23 cellular contexts compared by ENCODE assay signal in genomic region chr17:80924111-80924806, GRCh38.
"Had no signal": no experiment of that assay in that cellular context is flagged by ENCODE, and none has a peak within 500 bp of the region (broad histone marks: within the 10 kb centered on the region; RNA-seq: fewer than 3 reads in every experiment).

No MANE protein-coding gene starts in this region.

- H3K4me1 Mint-ChIP-seq: activated naive CD8-positive, alpha-beta T cell treated with anti-CD3 and anti-CD28 coated beads, Interleukin-2, amount 50 U/mL, for 24 hours; natural killer cell; T-cell had no signal

- H3K36me3 Mint-ChIP-seq: natural killer cell had no signal

- H3K4me1 ChIP-seq: foreskin keratinocyte, parathyroid adenoma, right lobe of liver had no signal

- H3K27ac ChIP-seq: foreskin keratinocyte, parathyroid adenoma, right lobe of liver, thoracic aorta, upper lobe of left lung, WERI-Rb-1 had no signal

- H3K4me3 Mint-ChIP-seq: activated naive CD8-positive, alpha-beta T cell treated with anti-CD3 and anti-CD28 coated beads, Interleukin-2, amount 50 U/mL, for 24 hours; activated T-cell treated with anti-CD3 and anti-CD28 coated beads, Interleukin-2, amount 50 U/mL, for 72 hours; brain; natural killer cell; T-cell had no signal

- H3K9me3 ChIP-seq: right lobe of liver, thoracic aorta, upper lobe of left lung had no signal

- H3K9me3 Mint-ChIP-seq: activated naive CD8-positive, alpha-beta T cell treated with anti-CD3 and anti-CD28 coated beads, Interleukin-2, amount 50 U/mL, for 24 hours; activated T-cell treated with anti-CD3 and anti-CD28 coated beads, Interleukin-2, amount 50 U/mL, for 72 hours; brain; natural killer cell; T-cell had no signal

- FAIRE-seq: keratinocyte, TTC549 had no signal

- H3K27me3 ChIP-seq: foreskin keratinocyte, right lobe of liver, upper lobe of left lung had no signal

- H3K36me3 ChIP-seq: thoracic aorta had no signal

- H3K27ac Mint-ChIP-seq: activated naive CD8-positive, alpha-beta T cell treated with anti-CD3 and anti-CD28 coated beads, Interleukin-2, amount 50 U/mL, for 24 hours; activated T-cell treated with anti-CD3 and anti-CD28 coated beads, Interleukin-2, amount 50 U/mL, for 72 hours; brain; natural killer cell; T-cell had no signal

- H3K27me3 Mint-ChIP-seq: activated naive CD8-positive, alpha-beta T cell treated with anti-CD3 and anti-CD28 coated beads, Interleukin-2, amount 50 U/mL, for 24 hours; brain; T-cell had no signal

- H3K9ac ChIP-seq: parathyroid adenoma had no signal

- DNase-seq: activated CD4-positive, CD25-positive, alpha-beta regulatory T cell treated with anti-CD3 and anti-CD28 coated beads, Interleukin-2, amount 50 U/mL, for 72 hours; activated effector memory CD4-positive, alpha-beta T cell treated with anti-CD3 and anti-CD28 coated beads, Interleukin-2, amount 50 U/mL, for 16 hours; activated naive CD4-positive, alpha-beta T cell treated with anti-CD3 and anti-CD28 coated beads, Interleukin-2, amount 50 U/mL, for 16 hours; activated naive CD8-positive, alpha-beta T cell treated with anti-CD3 and anti-CD28 coated beads, Interleukin-2, amount 50 U/mL, for 24 hours; activated T-cell treated with anti-CD3 and anti-CD28 coated beads, Interleukin-2, amount 50 U/mL, for 72 hours; anterior cingulate cortex; dermis blood vessel endothelial cell; effector CD8-positive, alpha-beta T cell; foreskin keratinocyte; natural killer cell; stimulated activated CD4-positive, alpha-beta T cell treated with anti-CD3 and anti-CD28 coated beads, Interleukin-2, amount 100 ng/mL, for 48 hours; stimulated activated CD8-positive, alpha-beta memory T cell treated with anti-CD3 and anti-CD28 coated beads, Interleukin-4, amount 100 ng/mL, for 48 hours; stimulated activated naive CD4-positive, alpha-beta T cell treated with Interleukin-2 at 50 U/mL for 16 hours; T-cell; WERI-Rb-1 had no signal

- ATAC-seq: activated naive CD8-positive, alpha-beta T cell treated with anti-CD3 and anti-CD28 coated beads, Interleukin-2, amount 50 U/mL, for 24 hours; activated T-cell treated with anti-CD3 and anti-CD28 coated beads, Interleukin-2, amount 50 U/mL, for 72 hours; foreskin keratinocyte; natural killer cell; right lobe of liver; T-cell had no signal

- H3K4me3 ChIP-seq: right lobe of liver, smooth muscle cell, thoracic aorta, upper lobe of left lung had no signal
